Comparison of ENCODE assay signal across 31 cellular contexts in the genomic region with DNA sequence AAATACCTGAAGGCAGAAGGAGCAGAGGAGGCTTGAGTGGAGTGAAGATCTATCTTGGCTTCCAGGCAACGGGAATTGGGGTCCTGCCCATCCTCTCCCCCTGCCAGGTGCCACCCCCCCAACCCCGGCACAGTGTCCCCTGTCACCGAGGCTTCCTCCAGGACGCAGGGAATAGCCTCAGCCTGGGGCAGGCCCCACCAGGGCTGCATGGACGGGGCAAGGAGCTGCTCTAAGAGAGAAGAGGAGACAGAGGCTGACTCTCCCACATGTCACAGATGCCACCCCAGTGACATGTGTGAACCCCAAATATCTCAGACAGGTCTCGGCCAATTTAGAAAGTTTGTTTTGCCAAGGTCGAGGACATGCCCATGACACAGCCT. TPM values are rescaled to one million over a fixed set of nuclear protein-coding genes. Genes with fewer than 3 reads are reported as not detected.
DNase-seq lines count a peak whose midpoint lies in the region; ATAC-seq and TF ChIP-seq lines count a peak whose summit lies in the region.
"Had no signal": no experiment of that assay in that cellular context is flagged by ENCODE, and none has a peak within 500 bp of the region (broad histone marks: within the 10 kb centered on the region; RNA-seq: fewer than 3 reads in every experiment).

No MANE protein-coding gene starts in this region.

- no peak for TF ChIP-seq EP300 in upper lobe of left lung (IDR thresholded peaks at IDR 0.05)

- H3K27ac ChIP-seq in RWPE2 (ENCODE audit: poor library complexity, severe bottlenecking) (peak overlapping the region; percentile 19), upper lobe of left lung (no peak overlapping the region), thyroid gland (peak overlapping the region in 1 of 3 donors; percentile 61)
- H3K27ac ChIP-seq: esophagus muscularis mucosa, heart left ventricle, ovary, thoracic aorta, VCaP had no signal

- no peak overlapping the region for H3K4me3 Mint-ChIP-seq in mesothelial cell of epicardium
- H3K4me3 Mint-ChIP-seq: activated CD8-positive, alpha-beta memory T cell treated with anti-CD3 and anti-CD28 coated beads, Interleukin-2, amount 10 ng/mL, durations not matched to agents 7 days and 5 days; activated T-cell treated with anti-CD3 and anti-CD28 coated beads, Interleukin-2, amount 50 U/mL, for 72 hours; dendritic cell treated with granulocyte-macrophage colony-stimulating factor and Interleukin-4, amounts not matched to agents 40 ng/mL and 50 ng/mL, for 4 days; natural killer cell; T-helper 2 cell treated with Interferon-gamma antibody and Interleukin-4, amounts not matched to agents 5 μg/mL and 100 μg/mL, for 36 hours had no signal

- H3K36me3 Mint-ChIP-seq in mesothelial cell of epicardium = peaks cover 6% of the 10 kb centered on the region
- H3K36me3 Mint-ChIP-seq: activated CD8-positive, alpha-beta memory T cell treated with anti-CD3 and anti-CD28 coated beads, Interleukin-2, amount 10 ng/mL, durations not matched to agents 7 days and 5 days; natural killer cell had no signal

- ATAC-seq in RWPE2 (ENCODE audit: low read depth) (no peak), upper lobe of left lung (ENCODE audit: low FRiP score in 2 of 2) (peak; percentile 6 to 36), left lobe of liver (no peak)
- ATAC-seq: activated CD8-positive, alpha-beta memory T cell treated with anti-CD3 and anti-CD28 coated beads, Interleukin-2, amount 10 ng/mL, durations not matched to agents 7 days and 5 days; activated T-cell treated with anti-CD3 and anti-CD28 coated beads, Interleukin-2, amount 50 U/mL, for 72 hours had no signal

- H3K9me3 ChIP-seq in RWPE2 (ENCODE audit: severe bottlenecking) = no peaks in the 10 kb centered on the region
- H3K9me3 ChIP-seq in upper lobe of left lung = no peaks in the 10 kb centered on the region
- H3K9me3 ChIP-seq in thyroid gland = no peaks in the 10 kb centered on the region
- H3K9me3 ChIP-seq: BE2C, esophagus muscularis mucosa, heart left ventricle, ovary, thoracic aorta had no signal

- peaks cover 33% of the 10 kb centered on the region for H3K4me1 Mint-ChIP-seq in mesothelial cell of epicardium
- H3K4me1 Mint-ChIP-seq: activated CD8-positive, alpha-beta memory T cell treated with anti-CD3 and anti-CD28 coated beads, Interleukin-2, amount 10 ng/mL, durations not matched to agents 7 days and 5 days; natural killer cell had no signal

- peak overlapping the region; percentile 60 for H3K27ac Mint-ChIP-seq in mesothelial cell of epicardium
- H3K27ac Mint-ChIP-seq: activated CD8-positive, alpha-beta memory T cell treated with anti-CD3 and anti-CD28 coated beads, Interleukin-2, amount 10 ng/mL, durations not matched to agents 7 days and 5 days; activated T-cell treated with anti-CD3 and anti-CD28 coated beads, Interleukin-2, amount 50 U/mL, for 72 hours; dendritic cell treated with granulocyte-macrophage colony-stimulating factor and Interleukin-4, amounts not matched to agents 40 ng/mL and 50 ng/mL, for 4 days; natural killer cell; T-helper 2 cell treated with Interferon-gamma antibody and Interleukin-4, amounts not matched to agents 5 μg/mL and 100 μg/mL, for 36 hours had no signal

- no peak overlapping the region for H3K4me3 ChIP-seq in H7 (ENCODE audit: insufficient read depth, low read depth, low read length)
- no peak overlapping the region for H3K4me3 ChIP-seq in RWPE2 (ENCODE audit: severe bottlenecking)
- no peak overlapping the region for H3K4me3 ChIP-seq in upper lobe of left lung
- H3K4me3 ChIP-seq in thyroid gland (replicated peaks in 1 of 3) = no peak overlapping the region
- H3K4me3 ChIP-seq: esophagus muscularis mucosa, heart left ventricle, ovary, smooth muscle cell, thoracic aorta had no signal

- H3K4me1 ChIP-seq in RWPE2 (ENCODE audit: insufficient read depth, poor library complexity, severe bottlenecking) = peaks cover 25% of the 10 kb centered on the region
- peaks cover 6 to 11% (median 9%) of the 10 kb centered on the region in 4 donors for H3K4me1 ChIP-seq in upper lobe of left lung
- H3K4me1 ChIP-seq in thyroid gland = peaks cover 25 to 57% of the 10 kb centered on the region in 2 donors
- H3K4me1 ChIP-seq: BE2C had no signal

- TF ChIP-seq CTCF in RWPE2 (IDR thresholded peaks at IDR 0.05; ENCODE audit: poor library complexity, severe bottlenecking) = no peak
- no peak for TF ChIP-seq CTCF in mesothelial cell of epicardium (IDR thresholded peaks at IDR 0.05; ENCODE audit: unreplicated experiment)
- no peak for TF ChIP-seq CTCF in upper lobe of left lung (IDR thresholded peaks at IDR 0.05)
- TF ChIP-seq CTCF in thyroid gland (IDR thresholded peaks at IDR 0.05) = no peak

- WGBS in upper lobe of left lung, 2 donors = 87 to 88% methylated on average over 3 to 7 of the region's 7 CpGs
- WGBS in thyroid gland, 2 donors = 50 to 52% methylated on average over 3 to 6 of the region's 7 CpGs

- peak; percentile 48 for DNase-seq in H7
- DNase-seq in RWPE2 (ENCODE audit: low spot score) = no peak
- no peak for DNase-seq in mesothelial cell of epicardium (ENCODE audit: low spot score in 2 of 2, unreplicated experiment in 2 of 2)
- DNase-seq in upper lobe of left lung = no peak
- no peak for DNase-seq in thyroid gland
- DNase-seq in T1000 (lab: John Stamatoyannopoulos, UW) = no peak
- DNase-seq in left lobe of liver (ENCODE audit: low spot score) = no peak
- DNase-seq: activated CD4-positive, alpha-beta T cell treated with anti-CD3 and anti-CD28 coated beads, Interleukin-2, amount 50 U/mL, for 1 hour; activated CD8-positive, alpha-beta memory T cell treated with anti-CD3 and anti-CD28 coated beads, Interleukin-2, amount 10 ng/mL, durations not matched to agents 7 days and 5 days; activated naive CD4-positive, alpha-beta T cell; activated T-cell treated with anti-CD3 and anti-CD28 coated beads, Interleukin-2, amount 50 U/mL, for 72 hours; BE2C; foreskin fibroblast; heart left ventricle; KG1; MM.1S; natural killer cell; NCI-H1105 treated with DMSO at 0.1 percent for 48 hours; NCI-H187 treated with DMSO at 0.1 percent for 48 hours; NCI-H2171 treated with DMSO at 0.1 percent for 48 hours; OCI-M1; ovary; retina; SHP77 treated with DMSO at 0.1 percent for 48 hours; stimulated activated naive CD4-positive, alpha-beta T cell treated with Interleukin-2 at 50 U/mL for 16 hours had no signal

- H3K36me3 ChIP-seq in H7 (replicated peaks; ENCODE audit: control insufficient read depth, insufficient read depth, low read length) = no peaks in the 10 kb centered on the region
- peaks cover 11% of the 10 kb centered on the region for H3K36me3 ChIP-seq in RWPE2 (ENCODE audit: low read depth)
- H3K36me3 ChIP-seq in upper lobe of left lung = no peaks in the 10 kb centered on the region
- H3K36me3 ChIP-seq in thyroid gland = no peaks in the 10 kb centered on the region
- H3K36me3 ChIP-seq: BE2C, esophagus muscularis mucosa, heart left ventricle, ovary, thoracic aorta had no signal

- TF ChIP-seq POLR2A in upper lobe of left lung (IDR thresholded peaks at IDR 0.05) (no peak), thyroid gland (IDR thresholded peaks at IDR 0.05) (no peak)

- intact Hi-C loops in thyroid gland (cut with DNase I) = no loop called here

- no peaks in the 10 kb centered on the region for H3K27me3 Mint-ChIP-seq in mesothelial cell of epicardium (ENCODE audit: low read depth)
- H3K27me3 Mint-ChIP-seq: activated CD8-positive, alpha-beta memory T cell treated with anti-CD3 and anti-CD28 coated beads, Interleukin-2, amount 10 ng/mL, durations not matched to agents 7 days and 5 days; dendritic cell treated with granulocyte-macrophage colony-stimulating factor and Interleukin-4, amounts not matched to agents 40 ng/mL and 50 ng/mL, for 4 days had no signal

- H3K27me3 ChIP-seq in H7 (ENCODE audit: control insufficient read depth, insufficient read depth, low read length) (no peaks in the 10 kb centered on the region), RWPE2 (ENCODE audit: insufficient read depth, poor library complexity, severe bottlenecking) (no peaks in the 10 kb centered on the region), upper lobe of left lung (no peaks in the 10 kb centered on the region), thyroid gland (no peaks in the 10 kb centered on the region)
- H3K27me3 ChIP-seq: BE2C, esophagus muscularis mucosa, heart left ventricle, ovary had no signal

- H3K9me3 Mint-ChIP-seq in mesothelial cell of epicardium = no peaks in the 10 kb centered on the region
- H3K9me3 Mint-ChIP-seq: activated T-cell treated with anti-CD3 and anti-CD28 coated beads, Interleukin-2, amount 50 U/mL, for 72 hours; dendritic cell treated with granulocyte-macrophage colony-stimulating factor and Interleukin-4, amounts not matched to agents 40 ng/mL and 50 ng/mL, for 4 days; natural killer cell; T-helper 2 cell treated with Interferon-gamma antibody and Interleukin-4, amounts not matched to agents 5 μg/mL and 100 μg/mL, for 36 hours had no signal

RNA-seq across cellular contexts. Expression of gene PXDN, which starts 42.1 kb away (rescaled TPM):
- 102 and 124 TPM in 2 replicates for total RNA-seq in H7 (2014; rRNA removed; shearing (Covaris generic))
- 274 to 292 TPM (median 277 TPM) in 3 replicates for total RNA-seq in mesothelial cell of epicardium
- total RNA-seq in upper lobe of left lung = 10 to 100 TPM; 20.8 to 65.6 (median 38.5) TPM
- 10 to 100 TPM in 3 of 4 donors, 1 to 10 TPM in 1; 6.9 to 17.3 (median 13.6) TPM for total RNA-seq in thyroid gland
- total RNA-seq in left lobe of liver = 9.4 TPM

Comparison
In these comparisons a context has a peak if more than half of its experiments do, and no peak if none do; other contexts are left out.
1. ATAC-seq: peak in upper lobe of left lung (2 of 2); none in RWPE2 (single experiment) and left lobe of liver (single experiment).